In genomic region chr4:184355857-184356256, GRCh38 we compare ENCODE assay signal across 12 cellular contexts.
A peak's percentile ranks its signal among the peaks of the same experiment; 100 is the strongest.
DNase-seq lines count a peak whose midpoint lies in the region; ATAC-seq and TF ChIP-seq lines count a peak whose summit lies in the region.
"Had no signal": no experiment of that assay in that cellular context is flagged by ENCODE, and none has a peak within 500 bp of the region (broad histone marks: within the 10 kb centered on the region; RNA-seq: fewer than 3 reads in every experiment).

No MANE protein-coding gene starts in this region.

- no peak overlapping the region for H3K4me3 Mint-ChIP-seq in activated T-cell treated with anti-CD3 and anti-CD28 coated beads, Interleukin-2, amount 50 U/mL, for 72 hours
- H3K4me3 Mint-ChIP-seq in activated T-cell treated with anti-CD3 and anti-CD28 coated beads, Interleukin-2, amount 50 U/mL, for 4 hours, result no peak overlapping the region
- H3K4me3 Mint-ChIP-seq: stimulated activated effector memory CD8-positive, alpha-beta T cell treated with anti-CD3 and anti-CD28 coated beads, Interleukin-12 subunit alpha, Interleukin-12 subunit beta, amount 100 ng/mL, for 72 hours had no signal

- no peaks in the 10 kb centered on the region for H3K36me3 ChIP-seq in ascending aorta
- H3K36me3 ChIP-seq in right lobe of liver, result no peaks in the 10 kb centered on the region
- H3K36me3 ChIP-seq in tibial artery, result no peaks in the 10 kb centered on the region

- ATAC-seq in activated T-cell treated with anti-CD3 and anti-CD28 coated beads, Interleukin-2, amount 50 U/mL, for 72 hours (replicated peaks in 1 of 2), result no peak
- ATAC-seq in activated T-cell treated with anti-CD3 and anti-CD28 coated beads, Interleukin-2, amount 50 U/mL, for 4 hours, result no peak
- ATAC-seq in right lobe of liver (no peak), GM21367 (IDR thresholded peaks at IDR 0.05; ENCODE audit: unreplicated experiment) (no peak)

- TF ChIP-seq POLR2A in right lobe of liver (IDR thresholded peaks at IDR 0.05), result no peak

- H3K27me3 Mint-ChIP-seq in activated T-cell treated with anti-CD3 and anti-CD28 coated beads, Interleukin-2, amount 50 U/mL, for 72 hours (ENCODE audit: low read depth), result peaks cover 6% of the 10 kb centered on the region
- no peaks in the 10 kb centered on the region for H3K27me3 Mint-ChIP-seq in activated T-cell treated with anti-CD3 and anti-CD28 coated beads, Interleukin-2, amount 50 U/mL, for 4 hours (ENCODE audit: low read depth)

- H3K27ac ChIP-seq in ascending aorta (peak overlapping the region; percentile 2 to 54), right lobe of liver (peak overlapping the region; percentile 41 to 53 (median 45)), tibial artery (peak overlapping the region; percentile 16 to 30)

- peak overlapping the region; percentile 63 for H3K27ac Mint-ChIP-seq in activated T-cell treated with anti-CD3 and anti-CD28 coated beads, Interleukin-2, amount 50 U/mL, for 72 hours
- H3K27ac Mint-ChIP-seq: stimulated activated effector memory CD8-positive, alpha-beta T cell treated with anti-CD3 and anti-CD28 coated beads, Interleukin-12 subunit alpha, Interleukin-12 subunit beta, amount 100 ng/mL, for 72 hours had no signal

- H3K27me3 ChIP-seq in ascending aorta (no peaks in the 10 kb centered on the region), right lobe of liver (no peaks in the 10 kb centered on the region), tibial artery (no peaks in the 10 kb centered on the region)

- H3K9me3 Mint-ChIP-seq in activated T-cell treated with anti-CD3 and anti-CD28 coated beads, Interleukin-2, amount 50 U/mL, for 72 hours, result peaks cover 0 to 2% of the 10 kb centered on the region in 2 donors
- H3K9me3 Mint-ChIP-seq in activated T-cell treated with anti-CD3 and anti-CD28 coated beads, Interleukin-2, amount 50 U/mL, for 4 hours, result no peaks in the 10 kb centered on the region
- H3K9me3 Mint-ChIP-seq: stimulated activated effector memory CD8-positive, alpha-beta T cell treated with anti-CD3 and anti-CD28 coated beads, Interleukin-12 subunit alpha, Interleukin-12 subunit beta, amount 100 ng/mL, for 72 hours had no signal

- peaks cover 22% of the 10 kb centered on the region for H3K4me1 Mint-ChIP-seq in activated T-cell treated with anti-CD3 and anti-CD28 coated beads, Interleukin-2, amount 50 U/mL, for 72 hours (ENCODE audit: low read depth)
- H3K4me1 Mint-ChIP-seq in activated T-cell treated with anti-CD3 and anti-CD28 coated beads, Interleukin-2, amount 50 U/mL, for 4 hours (ENCODE audit: low read depth), result peaks cover 10% of the 10 kb centered on the region

- H3K9me3 ChIP-seq in ascending aorta (no peaks in the 10 kb centered on the region), right lobe of liver (no peaks in the 10 kb centered on the region), tibial artery (peaks cover 0 to 3% (median 0%) of the 10 kb centered on the region in 3 donors)

- H3K4me3 ChIP-seq in ascending aorta, result no peak overlapping the region
- no peak overlapping the region for H3K4me3 ChIP-seq in right lobe of liver
- H3K4me3 ChIP-seq in tibial artery, result no peak overlapping the region

- WGBS in right lobe of liver (ENCODE audit: insufficient coverage, low coverage, low lambda C conversion rate, missing lambda C conversion rate), result 36% methylated on average over 5 of the region's 5 CpGs

- TF ChIP-seq CTCF in ascending aorta (IDR thresholded peaks at IDR 0.05), result no peak
- TF ChIP-seq CTCF in right lobe of liver (IDR thresholded peaks at IDR 0.05), result no peak
- TF ChIP-seq CTCF in tibial artery (IDR thresholded peaks at IDR 0.05), result no peak

- H3K36me3 Mint-ChIP-seq in activated T-cell treated with anti-CD3 and anti-CD28 coated beads, Interleukin-2, amount 50 U/mL, for 72 hours (ENCODE audit: insufficient read depth in 2 of 2), result no peaks in the 10 kb centered on the region
- H3K36me3 Mint-ChIP-seq in activated T-cell treated with anti-CD3 and anti-CD28 coated beads, Interleukin-2, amount 50 U/mL, for 4 hours (ENCODE audit: insufficient read depth), result no peaks in the 10 kb centered on the region
- H3K36me3 Mint-ChIP-seq: stimulated activated effector memory CD8-positive, alpha-beta T cell treated with anti-CD3 and anti-CD28 coated beads, Interleukin-12 subunit alpha, Interleukin-12 subunit beta, amount 100 ng/mL, for 72 hours had no signal

- DNase-seq in activated T-cell treated with anti-CD3 and anti-CD28 coated beads, Interleukin-2, amount 50 U/mL, for 72 hours, result no peak
- no peak for DNase-seq in activated T-cell treated with anti-CD3 and anti-CD28 coated beads, Interleukin-2, amount 50 U/mL, for 4 hours
- DNase-seq in ascending aorta (ENCODE audit: low spot score in 2 of 2) (no peak), right lobe of liver (no peak), tibial artery (no peak), DMS79 treated with DMSO at 0.1 percent for 48 hours (lab: John Stamatoyannopoulos, UW) (no peak), activated gamma-delta T cell (lab: John Stamatoyannopoulos, UW) (no peak)
- DNase-seq: activated CD4-positive, alpha-beta T cell treated with anti-CD3 and anti-CD28 coated beads, Interleukin-2, amount 50 U/mL, for 48 hours; activated T-cell treated with anti-CD3 and anti-CD28 coated beads, Interleukin-2, amount 50 U/mL, for 48 hours; NCI-H1436 treated with DMSO at 0.1 percent for 48 hours had no signal

- H3K4me1 ChIP-seq in ascending aorta (peaks cover 0 to 10% of the 10 kb centered on the region in 2 donors), right lobe of liver (peaks cover 0 to 35% (median 10%) of the 10 kb centered on the region in 4 donors), tibial artery (peaks cover 0 to 31% (median 3%) of the 10 kb centered on the region in 4 donors)

- intact Hi-C loops in ascending aorta (cut with DNase I), result no loop called here
- intact Hi-C loops in right lobe of liver (cut with DNase I), result no loop called here
- intact Hi-C loops in tibial artery (cut with DNase I; ENCODE audit: low total_unique reads), result no loop called here
